ENCODE assay signal across 13 cellular contexts in the genomic region with DNA sequence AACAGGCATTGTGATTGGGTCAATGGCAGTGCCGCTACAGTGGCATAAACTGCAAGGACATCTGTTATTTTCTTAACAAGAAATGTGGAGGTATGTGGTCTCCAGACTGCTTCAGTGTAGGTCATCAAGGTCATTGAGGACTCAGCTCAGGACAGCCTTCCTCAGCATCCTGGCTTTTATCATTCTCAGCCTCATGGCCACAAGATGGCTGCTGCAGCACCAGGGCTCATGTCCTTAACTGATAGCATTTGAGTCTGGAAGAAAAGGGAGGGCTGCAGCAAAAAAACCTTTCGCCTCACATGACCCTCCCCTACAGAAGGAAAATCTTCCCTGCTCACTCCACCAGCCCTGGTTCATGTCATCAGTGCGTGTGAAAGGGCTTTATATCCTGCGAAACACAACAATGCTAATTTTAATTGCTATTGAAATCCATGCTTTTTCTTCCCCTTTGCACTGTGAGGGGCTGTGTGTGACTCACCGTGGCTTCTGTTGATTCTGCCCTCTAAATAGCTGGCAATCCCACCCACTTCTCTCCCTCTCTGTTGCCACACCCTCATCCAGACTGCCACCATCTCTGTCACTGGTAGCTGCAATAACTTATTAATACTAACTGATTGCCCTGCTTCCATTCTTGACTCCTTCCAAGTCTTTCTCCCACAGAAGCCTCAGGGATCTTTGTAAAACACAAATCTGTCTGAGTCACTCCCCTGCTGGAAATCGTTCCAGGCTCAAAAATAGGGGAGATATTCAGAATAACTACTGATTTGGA. TPM values are rescaled to one million over a fixed set of nuclear protein-coding genes. Genes with fewer than 3 reads are reported as not detected.
A peak's percentile ranks its signal among the peaks of the same experiment; 100 is the strongest.
DNase-seq lines count a peak whose midpoint lies in the region; ATAC-seq and TF ChIP-seq lines count a peak whose summit lies in the region.
"Had no signal": no experiment of that assay in that cellular context is flagged by ENCODE, and none has a peak within 500 bp of the region (broad histone marks: within the 10 kb centered on the region; RNA-seq: fewer than 3 reads in every experiment).

No MANE protein-coding gene starts in this region.

- ATAC-seq in RWPE2 (ENCODE audit: low read depth), result no peak
- ATAC-seq in HG03025 (IDR thresholded peaks at IDR 0.05; ENCODE audit: low FRiP score, unreplicated experiment), result no peak
- ATAC-seq in HG02885 (IDR thresholded peaks at IDR 0.05; ENCODE audit: poor library complexity, unreplicated experiment), result no peak

- no peak overlapping the region for H3K4me3 ChIP-seq in RWPE2 (ENCODE audit: severe bottlenecking)
- no peak overlapping the region for H3K4me3 ChIP-seq in fibroblast of the aortic adventitia (ENCODE audit: low read depth, low read length)

- no peaks in the 10 kb centered on the region for H3K27me3 ChIP-seq in RWPE2 (ENCODE audit: insufficient read depth, poor library complexity, severe bottlenecking)

- no peaks in the 10 kb centered on the region for H3K4me1 ChIP-seq in RWPE2 (ENCODE audit: insufficient read depth, poor library complexity, severe bottlenecking)

- TF ChIP-seq CTCF in RWPE2 (IDR thresholded peaks at IDR 0.05; ENCODE audit: poor library complexity, severe bottlenecking) (no peak), fibroblast of the aortic adventitia (IDR thresholded peaks at IDR 0.05; ENCODE audit: insufficient read depth, low read length) (no peak)

- no peak overlapping the region for H3K27ac ChIP-seq in RWPE2 (ENCODE audit: poor library complexity, severe bottlenecking)

- peak; percentile 44 for DNase-seq in ELR (ENCODE audit: low read depth)
- peak; percentile 1 for DNase-seq in RWPE2 (ENCODE audit: low spot score)
- DNase-seq in fibroblast of the aortic adventitia (ENCODE audit: low read depth), result peak; percentile 65
- DNase-seq in renal cortical epithelial cell (ENCODE audit: low read depth), result peak; percentile 70
- no peak for DNase-seq in HUDEP-2 (lab: John Stamatoyannopoulos, UW; ENCODE audit: unreplicated experiment in 76 of 76)
- no peak for DNase-seq in stimulated activated CD4-positive, alpha-beta T cell treated with anti-CD3 and anti-CD28 coated beads, Interleukin-12 subunit alpha, Interleukin-12 subunit beta, amount 100 ng/mL, for 4 hours
- DNase-seq: activated CD4-positive, alpha-beta T cell treated with anti-CD3 and anti-CD28 coated beads, Interleukin-2, amount 50 U/mL, for 48 hours; NCI-H1092; NCI-H510A treated with DMSO at 0.1 percent for 48 hours; stimulated activated naive CD4-positive, alpha-beta T cell treated with Interleukin-2 at 50 U/mL for 16 hours; T1000 had no signal

- H3K36me3 ChIP-seq in RWPE2 (ENCODE audit: low read depth), result no peaks in the 10 kb centered on the region

- no peaks in the 10 kb centered on the region for H3K9me3 ChIP-seq in RWPE2 (ENCODE audit: severe bottlenecking)

RNA-seq across cellular contexts. Expression of gene CHRDL2, which starts 43.8 kb away (rescaled TPM):
- total RNA-seq in fibroblast of the aortic adventitia (ENCODE audit: low replicate concordance) (not detected in 2 replicates), renal cortical epithelial cell (not detected in 2 replicates)

Comparison
In these comparisons a context has a peak if more than half of its experiments do, and no peak if none do; other contexts are left out.
1. DNase-seq: peak in ELR (single experiment), RWPE2 (single experiment), fibroblast of the aortic adventitia (single experiment) and renal cortical epithelial cell (single experiment); none in HUDEP-2 (0 of 76) and stimulated activated CD4-positive, alpha-beta T cell treated with anti-CD3 and anti-CD28 coated beads, Interleukin-12 subunit alpha, Interleukin-12 subunit beta, amount 100 ng/mL, for 4 hours (single experiment).